10 cellular contexts compared by ENCODE assay signal in the genomic region with DNA sequence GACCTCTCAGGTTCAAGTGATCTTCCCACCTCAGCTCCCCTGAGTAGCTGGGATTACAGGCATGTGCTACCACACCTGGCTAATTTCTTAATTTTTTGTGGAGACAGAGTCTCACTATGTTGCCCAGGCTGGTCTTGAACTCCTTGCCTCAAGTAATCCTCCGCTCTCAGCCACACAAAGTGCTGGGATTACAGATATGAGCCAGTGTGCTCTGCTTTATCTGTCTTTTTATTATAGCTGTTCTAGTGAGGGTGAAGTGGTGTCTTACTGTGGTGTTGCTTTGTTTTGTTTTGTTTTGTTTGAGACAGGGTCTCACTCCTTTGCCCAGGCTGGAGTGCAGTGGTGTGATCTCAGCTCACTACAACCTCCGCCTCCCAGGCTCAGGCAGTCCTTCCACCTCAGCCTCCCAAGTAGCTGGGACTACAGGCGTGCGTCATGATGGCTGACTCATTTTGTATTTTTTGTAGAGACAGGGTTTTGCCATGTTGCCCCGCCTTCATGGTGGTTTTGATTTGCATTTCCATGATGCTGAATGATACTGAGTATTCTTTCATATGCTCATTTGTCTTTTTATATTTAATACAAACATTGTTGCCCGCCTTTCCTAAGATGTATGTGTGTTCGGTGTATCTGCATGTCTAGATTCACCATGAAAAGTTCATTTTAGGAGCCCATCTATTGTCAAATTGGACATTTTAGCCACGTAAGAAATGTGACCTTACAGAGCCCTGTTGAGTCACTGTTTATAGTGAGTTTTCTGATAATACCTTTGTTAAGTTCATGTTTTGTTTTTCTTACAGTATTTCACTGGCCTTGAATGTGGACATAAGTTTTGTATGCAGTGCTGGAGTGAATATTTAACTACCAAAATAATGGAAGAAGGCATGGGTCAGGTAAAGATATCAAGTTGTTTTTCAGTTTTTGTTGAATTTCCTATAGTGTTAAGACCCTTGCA.
DNase-seq lines count a peak whose midpoint lies in the region; ATAC-seq and TF ChIP-seq lines count a peak whose summit lies in the region.
"Had no signal": no experiment of that assay in that cellular context is flagged by ENCODE, and none has a peak within 500 bp of the region (broad histone marks: within the 10 kb centered on the region; RNA-seq: fewer than 3 reads in every experiment).

No MANE protein-coding gene starts in this region.

- peaks cover 0 to 6% (median 0%) of the 10 kb centered on the region in 4 donors for H3K4me1 ChIP-seq in tibial artery
- H3K4me1 ChIP-seq: transverse colon had no signal

- peak; percentile 34 for DNase-seq in RKO (ENCODE audit: low spot score)
- peak; percentile 6 to 34 for DNase-seq in foreskin fibroblast
- DNase-seq in stimulated activated CD8-positive, alpha-beta memory T cell treated with anti-CD3 and anti-CD28 coated beads, Interleukin-7, amount 100 ng/mL, for 4 hours (ENCODE audit: low read depth in 2 of 2), result peak; percentile 5 to 9
- DNase-seq in amygdala (lab: John Stamatoyannopoulos, UW), result no peak
- DNase-seq in tibial artery, result no peak
- DNase-seq: foreskin melanocyte, NCI-H1417, transverse colon had no signal

- no peaks in the 10 kb centered on the region for H3K9me3 Mint-ChIP-seq in activated T-helper 17 cell treated with anti-CD3 and anti-CD28 coated beads, Interleukin-2, amount 50 U/mL, for 72 hours

- no peaks in the 10 kb centered on the region for H3K27me3 Mint-ChIP-seq in activated T-helper 17 cell treated with anti-CD3 and anti-CD28 coated beads, Interleukin-2, amount 50 U/mL, for 72 hours

- no peaks in the 10 kb centered on the region for H3K9me3 ChIP-seq in tibial artery
- H3K9me3 ChIP-seq: transverse colon had no signal

- H3K27ac Mint-ChIP-seq in activated T-helper 17 cell treated with anti-CD3 and anti-CD28 coated beads, Interleukin-2, amount 50 U/mL, for 72 hours, result peak overlapping the region; percentile 49

- H3K27ac ChIP-seq in tibial artery, result no peak overlapping the region
- H3K27ac ChIP-seq: transverse colon had no signal

- intact Hi-C loops in tibial artery (cut with DNase I; ENCODE audit: low total_unique reads), result no loop called here

- H3K4me3 ChIP-seq in foreskin fibroblast (ENCODE audit: low read depth in 1 of 2, low read length in 2 of 2) (no peak overlapping the region), tibial artery (no peak overlapping the region)
- H3K4me3 ChIP-seq: transverse colon had no signal

- ATAC-seq in activated T-helper 17 cell treated with anti-CD3 and anti-CD28 coated beads, Interleukin-2, amount 50 U/mL, for 72 hours (replicated peaks), result peak; percentile 99
- ATAC-seq in HG03354 (IDR thresholded peaks at IDR 0.05; ENCODE audit: poor library complexity, severe bottlenecking, unreplicated experiment), result no peak

- H3K36me3 ChIP-seq in tibial artery, result peaks cover 8 to 24% (median 14%) of the 10 kb centered on the region in 3 donors

- TF ChIP-seq CTCF in foreskin fibroblast (IDR thresholded peaks at IDR 0.05; ENCODE audit: low read depth, low read length) (no peak), tibial artery (IDR thresholded peaks at IDR 0.05) (no peak)

- H3K27me3 ChIP-seq in tibial artery, result no peaks in the 10 kb centered on the region
- H3K27me3 ChIP-seq: transverse colon had no signal

- H3K4me3 Mint-ChIP-seq in activated T-helper 17 cell treated with anti-CD3 and anti-CD28 coated beads, Interleukin-2, amount 50 U/mL, for 72 hours, result peak overlapping the region; percentile 6

- peaks cover 19% of the 10 kb centered on the region for H3K4me1 Mint-ChIP-seq in activated T-helper 17 cell treated with anti-CD3 and anti-CD28 coated beads, Interleukin-2, amount 50 U/mL, for 72 hours

- H3K36me3 Mint-ChIP-seq in activated T-helper 17 cell treated with anti-CD3 and anti-CD28 coated beads, Interleukin-2, amount 50 U/mL, for 72 hours (ENCODE audit: low read depth), result peaks cover 73% of the 10 kb centered on the region

Comparison
In these comparisons a context has a peak if more than half of its experiments do, and no peak if none do; other contexts are left out.
1. DNase-seq: peak in RKO (single experiment), foreskin fibroblast (2 of 2) and stimulated activated CD8-positive, alpha-beta memory T cell treated with anti-CD3 and anti-CD28 coated beads, Interleukin-7, amount 100 ng/mL, for 4 hours (2 of 2); none in amygdala (0 of 56) and tibial artery (0 of 2).